ENCODE assay signal across 8 cellular contexts in genomic region chr16:81204794-81205680, GRCh38. TPM values are rescaled to one million over a fixed set of nuclear protein-coding genes. Genes with fewer than 3 reads are reported as not detected.
DNase-seq lines count a peak whose midpoint lies in the region; ATAC-seq and TF ChIP-seq lines count a peak whose summit lies in the region.

No MANE protein-coding gene starts in this region.

- intact Hi-C loops in sigmoid colon (cut with DNase I), result loop anchor here (5.0 to 10.0 kb wide), 4 partner anchors 107 to 530 kb away; partner anchors contain the start of genes ATMIN and GAN

- DNase-seq in AG10803 (ENCODE audit: low read depth) (peak; percentile 61), GM13976 (ENCODE audit: low spot score) (peak; percentile 73), NCI-H748 treated with DMSO at 0.1 percent for 48 hours (lab: John Stamatoyannopoulos, UW) (peak; percentile 23), adipocyte (ENCODE audit: low read depth) (peak; percentile 86), right atrium auricular region (ENCODE audit: low spot score) (peak; percentile 61), sigmoid colon (peak; percentile 76)

- no peak for TF ChIP-seq EP300 in sigmoid colon (IDR thresholded peaks at IDR 0.05)

- peak; percentile 80 for TF ChIP-seq CTCF in AG10803 (conservative IDR thresholded peaks at IDR 0.05; ENCODE audit: low read length)
- TF ChIP-seq CTCF in GM13976 (IDR thresholded peaks at IDR 0.05; ENCODE audit: borderline replicate concordance, control extremely low read depth, extremely low read depth, insufficient read depth, missing control alignments), result peak; percentile 73
- TF ChIP-seq CTCF in right atrium auricular region (IDR thresholded peaks at IDR 0.05), result peak; percentile 64 to 70
- TF ChIP-seq CTCF in sigmoid colon (IDR thresholded peaks at IDR 0.05), result peak; percentile 19 to 74 (median 61)

- H3K27me3 ChIP-seq in adipocyte (replicated peaks; ENCODE audit: control insufficient read depth, insufficient read depth, low read length) (peaks cover 19% of the 10 kb centered on the region), right atrium auricular region (no peaks in the 10 kb centered on the region), sigmoid colon (no peaks in the 10 kb centered on the region)

- H3K9me3 ChIP-seq in adipocyte (ENCODE audit: control insufficient read depth, low read length), result no peaks in the 10 kb centered on the region
- no peaks in the 10 kb centered on the region for H3K9me3 ChIP-seq in right atrium auricular region
- H3K9me3 ChIP-seq in sigmoid colon, result no peaks in the 10 kb centered on the region

- H3K9ac ChIP-seq in adipocyte (ENCODE audit: low read length), result no peak overlapping the region

- 23 to 33% methylated on average over 14 of the region's 14 CpGs for WGBS in sigmoid colon, 2 donors

- no peak for TF ChIP-seq POLR2A in sigmoid colon (IDR thresholded peaks at IDR 0.05)

- H3K27ac ChIP-seq in right atrium auricular region, result no peak overlapping the region
- H3K27ac ChIP-seq in sigmoid colon, result no peak overlapping the region

- in situ Hi-C loops in GM13976 (cut with MboI; ENCODE audit: low sequenced_read_pairs, unreplicated experiment), result no loop called here

- H3K36me3 ChIP-seq in adipocyte (ENCODE audit: control insufficient read depth, insufficient read depth, low read length, severe bottlenecking) (no peaks in the 10 kb centered on the region), right atrium auricular region (no peaks in the 10 kb centered on the region), sigmoid colon (no peaks in the 10 kb centered on the region)

- H3K4me1 ChIP-seq in adipocyte (ENCODE audit: control insufficient read depth, insufficient read depth, low read length) (peaks cover 5% of the 10 kb centered on the region), right atrium auricular region (no peaks in the 10 kb centered on the region), sigmoid colon (no peaks in the 10 kb centered on the region)

- no peak overlapping the region for H3K4me3 ChIP-seq in AG10803 (ENCODE audit: low read length)
- H3K4me3 ChIP-seq in adipocyte (ENCODE audit: low read length), result no peak overlapping the region
- no peak overlapping the region for H3K4me3 ChIP-seq in right atrium auricular region
- no peak overlapping the region for H3K4me3 ChIP-seq in sigmoid colon

- ATAC-seq in HG02763 (IDR thresholded peaks at IDR 0.05; ENCODE audit: unreplicated experiment) (no peak), HG02840 (IDR thresholded peaks at IDR 0.05; ENCODE audit: low FRiP score, unreplicated experiment) (no peak)

RNA-seq across cellular contexts. Expression of gene BCO1, which starts 33.5 kb away (rescaled TPM):
- total RNA-seq in right atrium auricular region (not detected), sigmoid colon (1 to 10 TPM in 2 of 4 donors, under 1 TPM in 1, not detected in 1; 0.83 to 3.1 (median 2.1) TPM)
- polyA plus RNA-seq in sigmoid colon, result 1 to 10 TPM; 2.8 to 6.2 (median 4.2) TPM

Comparison
In these comparisons a context has a peak if more than half of its experiments do, and no peak if none do; other contexts are left out.
1. DNase-seq: peak in every context shown above with its lines; median percentile 86 in adipocyte; 76 in sigmoid colon; 73 in GM13976; 61 in AG10803; 61 in right atrium auricular region; 23 in NCI-H748 treated with DMSO at 0.1 percent for 48 hours.